ENCODE assay signal across 2 cellular contexts in the genomic region with DNA sequence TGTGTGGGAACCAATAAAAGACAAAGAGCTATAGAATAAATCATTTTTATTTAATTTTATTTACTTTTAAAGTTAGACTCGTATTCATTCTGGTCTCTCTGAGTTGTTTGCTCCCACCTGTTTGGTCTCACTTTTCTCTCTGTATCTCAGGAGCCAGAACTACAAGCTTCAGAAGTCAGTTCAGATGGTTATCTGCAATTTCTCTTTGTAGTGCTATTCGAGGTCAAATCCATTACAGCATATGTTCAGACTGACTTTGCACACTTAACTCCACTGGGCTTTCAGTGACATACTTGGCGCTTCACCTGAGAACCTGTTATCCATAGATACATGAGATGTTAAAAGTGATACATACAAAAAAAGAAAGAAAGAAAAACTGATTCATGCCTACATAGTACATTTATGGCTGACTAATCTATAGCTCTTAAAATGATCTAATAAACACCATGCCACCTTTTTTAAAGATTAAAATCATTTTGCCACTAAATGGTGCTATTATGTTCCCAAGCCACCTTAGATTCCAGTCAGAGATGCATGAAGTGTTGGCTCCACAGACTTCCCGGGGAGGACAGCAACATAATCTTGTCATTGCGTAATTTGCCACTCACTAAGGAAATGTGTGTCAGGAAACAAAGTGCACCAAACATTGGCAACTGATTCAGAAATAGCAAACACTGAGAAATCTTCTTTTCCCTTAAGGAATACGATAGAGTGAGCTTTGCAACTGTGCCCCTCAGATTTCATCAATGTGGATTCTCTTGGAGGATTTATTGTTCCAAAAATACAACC.
TF ChIP-seq lines count a peak whose summit lies in the region.

No MANE protein-coding gene starts in this region.

TF ChIP-seq in A549, 52 proteins besides CTCF, POLR2A, EP300 and RAD21:
- TF ChIP-seq, protein P1, sequence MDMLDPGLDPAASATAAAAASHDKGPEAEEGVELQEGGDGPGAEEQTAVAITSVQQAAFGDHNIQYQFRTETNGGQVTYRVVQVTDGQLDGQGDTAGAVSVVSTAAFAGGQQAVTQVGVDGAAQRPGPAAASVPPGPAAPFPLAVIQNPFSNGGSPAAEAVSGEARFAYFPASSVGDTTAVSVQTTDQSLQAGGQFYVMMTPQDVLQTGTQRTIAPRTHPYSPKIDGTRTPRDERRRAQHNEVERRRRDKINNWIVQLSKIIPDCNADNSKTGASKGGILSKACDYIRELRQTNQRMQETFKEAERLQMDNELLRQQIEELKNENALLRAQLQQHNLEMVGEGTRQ (IDR thresholded peaks at IDR 0.05), result no peak
- TF ChIP-seq MAZ (IDR thresholded peaks at IDR 0.05; ENCODE audit: borderline replicate concordance, low read depth, low read length) (no peak), CEBPB (IDR thresholded peaks at IDR 0.05) (peak; percentile 39 to 45; a peak in 2 of 4 replicates), ZNF302 (CRISPR knock-in tag; IDR thresholded peaks at IDR 0.05) (no peak), FOSB (CRISPR knock-in tag; IDR thresholded peaks at IDR 0.05) (no peak), RFX5 (IDR thresholded peaks at IDR 0.05) (no peak)

TF ChIP-seq in H1, 55 proteins besides CTCF, POLR2A, EP300 and RAD21 (continued from another document):
- TF ChIP-seq GTF2F1 (IDR thresholded peaks at IDR 0.05; ENCODE audit: borderline replicate concordance, low read depth, low read length) (no peak), CEBPB (IDR thresholded peaks at IDR 0.05; ENCODE audit: low read depth, low read length) (peak; percentile 66; the same call in 1 of the 2 replicates), SIX5 (IDR thresholded peaks at IDR 0.05; ENCODE audit: low read depth, low read length) (no peak)
- TF ChIP-seq, protein P2, sequence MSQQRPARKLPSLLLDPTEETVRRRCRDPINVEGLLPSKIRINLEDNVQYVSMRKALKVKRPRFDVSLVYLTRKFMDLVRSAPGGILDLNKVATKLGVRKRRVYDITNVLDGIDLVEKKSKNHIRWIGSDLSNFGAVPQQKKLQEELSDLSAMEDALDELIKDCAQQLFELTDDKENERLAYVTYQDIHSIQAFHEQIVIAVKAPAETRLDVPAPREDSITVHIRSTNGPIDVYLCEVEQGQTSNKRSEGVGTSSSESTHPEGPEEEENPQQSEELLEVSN (IDR thresholded peaks at IDR 0.05), result no peak
